ENCODE assay signal across 15 cellular contexts in the genomic region with DNA sequence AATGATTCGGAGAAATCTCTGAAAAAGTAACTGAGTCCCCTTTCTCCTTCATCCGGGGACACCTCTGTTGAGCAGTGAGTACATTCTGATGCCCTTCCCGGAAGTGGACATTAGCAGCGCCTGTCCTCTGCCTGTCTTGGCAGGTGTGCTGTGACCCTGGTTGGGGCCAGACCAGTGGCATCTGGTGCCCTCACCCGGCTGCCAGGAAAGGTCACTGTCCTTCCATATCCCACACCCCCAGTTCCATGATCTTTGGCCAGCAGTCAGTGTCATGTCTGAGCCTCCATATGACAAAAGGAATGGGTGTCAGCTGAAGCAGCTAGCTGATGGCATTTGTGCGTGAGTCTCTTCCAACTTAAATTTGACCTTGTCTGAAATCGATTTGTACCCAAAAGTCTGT.
A peak's percentile ranks its signal among the peaks of the same experiment; 100 is the strongest.
DNase-seq lines count a peak whose midpoint lies in the region; ATAC-seq and TF ChIP-seq lines count a peak whose summit lies in the region.
"Had no signal": no experiment of that assay in that cellular context is flagged by ENCODE, and none has a peak within 500 bp of the region (broad histone marks: within the 10 kb centered on the region; RNA-seq: fewer than 3 reads in every experiment).

No MANE protein-coding gene starts in this region.

- dilution Hi-C loops in IMR-90 (cut with HindIII; ENCODE audit: low sequenced_read_pairs, unreplicated experiment), result no loop called here

- no peak overlapping the region for H3K4me3 ChIP-seq in IMR-90 (ENCODE audit: insufficient read depth, low read depth, low read length)
- no peak overlapping the region for H3K4me3 ChIP-seq in smooth muscle cell
- no peak overlapping the region for H3K4me3 ChIP-seq in WERI-Rb-1 (ENCODE audit: low read depth, low read length)
- H3K4me3 ChIP-seq: SJSA1, skin epidermis had no signal

- H3K9ac ChIP-seq in IMR-90 (ENCODE audit: low read depth, low read length) (no peak overlapping the region), smooth muscle cell (ENCODE audit: low read depth) (peak overlapping the region; percentile 35)

- H3K23ac ChIP-seq in IMR-90 (ENCODE audit: low read depth, low read length), result no peak overlapping the region

- H3K79me1 ChIP-seq in IMR-90 (ENCODE audit: low read depth in 1 of 2, low read length in 2 of 2), result peaks cover 42 to 80% of the 10 kb centered on the region in 2 experiments

- peaks cover 2% of the 10 kb centered on the region; the same call in 1 of the 2 replicates for H3K36me3 ChIP-seq in IMR-90 (ENCODE audit: control insufficient read depth, insufficient read depth, low read length)
- no peaks in the 10 kb centered on the region for H3K36me3 ChIP-seq in smooth muscle cell (ENCODE audit: low read depth)
- H3K36me3 ChIP-seq in WERI-Rb-1, result no peaks in the 10 kb centered on the region
- H3K36me3 ChIP-seq: SJSA1 had no signal

- no TSS peak for BruUV-seq in IMR-90 (replicated peaks; lab: Mats Ljungman, UMichigan)

- H2BK20ac ChIP-seq in IMR-90 (ENCODE audit: low read depth, low read length), result no peak overlapping the region

- peaks cover 43% of the 10 kb centered on the region for H3K79me2 ChIP-seq in smooth muscle cell (ENCODE audit: low read depth)

- no peak overlapping the region for H2AK9ac ChIP-seq in IMR-90 (replicated peaks; ENCODE audit: low read depth, low read length, poor library complexity)

- intact Hi-C loops in IMR-90 (cut with micrococcal nuclease), result no loop called here

- peak overlapping the region; percentile 79 to 90 for H3K27ac Mint-ChIP-seq in effector memory CD8-positive, alpha-beta T cell

- no peak overlapping the region for H3K4me2 ChIP-seq in IMR-90 (ENCODE audit: low read depth, low read length)
- H3K4me2 ChIP-seq in smooth muscle cell, result no peak overlapping the region

- no peak for TF ChIP-seq RAD21 in IMR-90 (IDR thresholded peaks at IDR 0.05; ENCODE audit: low read length)

- H3F3A ChIP-seq in smooth muscle cell (ENCODE audit: low read depth), result no peaks in the 10 kb centered on the region

- H3K18ac ChIP-seq in IMR-90 (ENCODE audit: low read depth, low read length), result no peak overlapping the region

- no peak overlapping the region for H2BK5ac ChIP-seq in IMR-90 (ENCODE audit: low read depth, low read length, poor library complexity, severe bottlenecking)

- CTCF ChIA-PET in IMR-90 (lab: Yijun Ruan, JAX), result interaction anchor here (0.6 kb wide), 1 partner anchor 163 kb away, joined by 3 read pairs; no protein-coding TSS in a partner anchor

- POLR2A ChIA-PET in IMR-90 (lab: Charles Lee; ENCODE audit: unreplicated experiment), result no interaction called here

- peak; percentile 52 for DNase-seq in activated CD8-positive, alpha-beta memory T cell treated with anti-CD3 and anti-CD28 coated beads for 24 hours
- no peak for DNase-seq in activated CD8-positive, alpha-beta memory T cell treated with anti-CD3 and anti-CD28 coated beads, Interleukin-2, amount 50 U/mL, for 4 hours
- DNase-seq in IMR-90 (no peak), smooth muscle cell (lab: John Stamatoyannopoulos, UW; ENCODE audit: unreplicated experiment) (no peak), WERI-Rb-1 (no peak), NCI-H2029 (lab: John Stamatoyannopoulos, UW) (no peak)
- no peak for DNase-seq in effector memory CD8-positive, alpha-beta T cell
- DNase-seq: anterior cingulate cortex, cortex of kidney, NCI-H1694, NCI-H524, occipital lobe had no signal

- peaks cover 35% of the 10 kb centered on the region for H3K9me1 ChIP-seq in IMR-90 (ENCODE audit: insufficient read depth, low read length)

- H3K27me3 Mint-ChIP-seq in effector memory CD8-positive, alpha-beta T cell, result no peaks in the 10 kb centered on the region

- no peak for ATAC-seq in IMR-90 (ENCODE audit: low read depth)
- ATAC-seq in effector memory CD8-positive, alpha-beta T cell (replicated peaks), result no peak
- ATAC-seq in HG03045 (IDR thresholded peaks at IDR 0.05; ENCODE audit: unreplicated experiment), result no peak

- H4K20me1 ChIP-seq in IMR-90 (ENCODE audit: insufficient read depth, low read length) (no peaks in the 10 kb centered on the region), smooth muscle cell (ENCODE audit: low read depth) (peaks cover 90% of the 10 kb centered on the region)

- 0 out of 2 replicates have a peak overlapping the region, but pooled peaks have one; percentile 28 for H3K14ac ChIP-seq in IMR-90 (replicated peaks; ENCODE audit: low read depth, low read length)

- WGBS in IMR-90 (ENCODE audit: extremely low coverage in 2 of 2, insufficient read length in 1 of 2), 2 experiments, result 100% methylated on average over 2 of the region's 7 CpGs; no CpG with 5 or more reads in 1 of the 2 experiments
- 97% methylated on average over 7 of the region's 7 CpGs for WGBS in smooth muscle cell (ENCODE audit: low lambda C conversion rate)

- H3K27me3 ChIP-seq in IMR-90 (ENCODE audit: control insufficient read depth, insufficient read depth, low read length), result no peaks in the 10 kb centered on the region
- no peaks in the 10 kb centered on the region for H3K27me3 ChIP-seq in smooth muscle cell (ENCODE audit: low read depth)
- no peaks in the 10 kb centered on the region for H3K27me3 ChIP-seq in WERI-Rb-1 (ENCODE audit: insufficient read depth, low read depth, severe bottlenecking)
- H3K27me3 ChIP-seq: SJSA1 had no signal

- peaks cover 67 to 78% of the 10 kb centered on the region in 2 donors for H3K4me1 Mint-ChIP-seq in effector memory CD8-positive, alpha-beta T cell (ENCODE audit: low read depth in 2 of 2)

- 0 out of 2 replicates have a peak overlapping the region, but pooled peaks have one; percentile 8 for H4K91ac ChIP-seq in IMR-90 (ENCODE audit: insufficient read depth, low read depth, low read length)

- no peak overlapping the region for H3K27ac ChIP-seq in IMR-90 (ENCODE audit: insufficient read depth, low read length)
- peak overlapping the region; percentile 76 for H3K27ac ChIP-seq in smooth muscle cell (ENCODE audit: low read depth)
- H3K27ac ChIP-seq in WERI-Rb-1, result no peak overlapping the region
- H3K27ac ChIP-seq: SJSA1 had no signal

- TF ChIP-seq POLR2A in IMR-90 (IDR thresholded peaks at IDR 0.05; ENCODE audit: low read depth, low read length), result no peak

- peak overlapping the region; percentile 15; the same call in 1 of the 2 replicates for H3K4ac ChIP-seq in IMR-90 (ENCODE audit: low read depth, low read length)

- in situ Hi-C loops in IMR-90 (cut with MboI; ENCODE audit: low sequenced_read_pairs), result no loop called here

- peak overlapping the region in 1 of 2 experiments; percentile 52; a peak in 1 of 4 replicates for H4K8ac ChIP-seq in IMR-90 (ENCODE audit: low read depth in 2 of 2, low read length in 2 of 2)

- H2AK5ac ChIP-seq in IMR-90 (ENCODE audit: low read depth, low read length), result peak overlapping the region; percentile 38; the same call in 1 of the 2 replicates

- no peak overlapping the region; the same call in 1 of the 2 replicates for H2BK120ac ChIP-seq in IMR-90 (ENCODE audit: low read depth, low read length)

- no peaks in the 10 kb centered on the region for H3K9me3 Mint-ChIP-seq in effector memory CD8-positive, alpha-beta T cell

- TF ChIP-seq CTCF in IMR-90 (conservative IDR thresholded peaks at IDR 0.05; ENCODE audit: low read depth, low read length) (no peak), smooth muscle cell (IDR thresholded peaks at IDR 0.05; ENCODE audit: borderline replicate concordance, insufficient read depth, poor library complexity, severe bottlenecking) (no peak), WERI-Rb-1 (IDR thresholded peaks at IDR 0.05; ENCODE audit: low read depth, low read length) (no peak)

- H3K9me3 ChIP-seq in IMR-90 (ENCODE audit: control insufficient read depth, insufficient read depth, low read length) (no peaks in the 10 kb centered on the region), smooth muscle cell (replicated peaks; ENCODE audit: low read depth) (no peaks in the 10 kb centered on the region), WERI-Rb-1 (ENCODE audit: severe bottlenecking) (no peaks in the 10 kb centered on the region)
- H3K9me3 ChIP-seq: SJSA1 had no signal

- H3K4me1 ChIP-seq in IMR-90 (ENCODE audit: control insufficient read depth, insufficient read depth, low read length) (peaks cover 10% of the 10 kb centered on the region), smooth muscle cell (ENCODE audit: low read depth) (peaks cover 11% of the 10 kb centered on the region)

- H2AFZ ChIP-seq in IMR-90 (replicated peaks; ENCODE audit: low read length, poor library complexity) (no peak overlapping the region), smooth muscle cell (ENCODE audit: low read depth) (no peak overlapping the region)

- H2BK15ac ChIP-seq in IMR-90 (ENCODE audit: low read depth, low read length), result 0 out of 3 replicates have a peak overlapping the region, but pooled peaks have one; percentile 41

- H4K5ac ChIP-seq in IMR-90 (ENCODE audit: low read depth, low read length), result no peak overlapping the region

- H3K4me3 Mint-ChIP-seq in effector memory CD8-positive, alpha-beta T cell, result peak overlapping the region; percentile 65 to 74

- H3K36me3 Mint-ChIP-seq in effector memory CD8-positive, alpha-beta T cell (ENCODE audit: insufficient read depth), result peaks cover 5% of the 10 kb centered on the region

- no peak overlapping the region for H3K56ac ChIP-seq in IMR-90 (ENCODE audit: extremely low read depth, insufficient read depth, low read length)

TF ChIP-seq in IMR-90, 13 proteins besides CTCF, POLR2A, EP300 and RAD21 (continues in another document):
- TF ChIP-seq NFE2L2 (IDR thresholded peaks at IDR 0.05; ENCODE audit: low read depth, low read length), result no peak
- TF ChIP-seq MAZ (IDR thresholded peaks at IDR 0.05; ENCODE audit: borderline replicate concordance, low read depth, low read length), result no peak
- TF ChIP-seq CHD1 (IDR thresholded peaks at IDR 0.05; ENCODE audit: low read depth, low read length), result no peak
- TF ChIP-seq RFX5 (IDR thresholded peaks at IDR 0.05; ENCODE audit: low read depth, low read length), result no peak
- no peak for TF ChIP-seq FOS (IDR thresholded peaks at IDR 0.05; ENCODE audit: low read depth, low read length)
- TF ChIP-seq MAFK (IDR thresholded peaks at IDR 0.05; ENCODE audit: low read depth, low read length), result no peak
- TF ChIP-seq RCOR1 (IDR thresholded peaks at IDR 0.05; ENCODE audit: insufficient replicate concordance, low read length), result no peak
- no peak for TF ChIP-seq BHLHE40 (IDR thresholded peaks at IDR 0.05; ENCODE audit: low read depth, low read length)
- TF ChIP-seq SMC3 (IDR thresholded peaks at IDR 0.05; ENCODE audit: low read depth, low read length), result no peak
- TF ChIP-seq, protein P1, sequence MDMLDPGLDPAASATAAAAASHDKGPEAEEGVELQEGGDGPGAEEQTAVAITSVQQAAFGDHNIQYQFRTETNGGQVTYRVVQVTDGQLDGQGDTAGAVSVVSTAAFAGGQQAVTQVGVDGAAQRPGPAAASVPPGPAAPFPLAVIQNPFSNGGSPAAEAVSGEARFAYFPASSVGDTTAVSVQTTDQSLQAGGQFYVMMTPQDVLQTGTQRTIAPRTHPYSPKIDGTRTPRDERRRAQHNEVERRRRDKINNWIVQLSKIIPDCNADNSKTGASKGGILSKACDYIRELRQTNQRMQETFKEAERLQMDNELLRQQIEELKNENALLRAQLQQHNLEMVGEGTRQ (IDR thresholded peaks at IDR 0.05; ENCODE audit: low read depth, low read length), result no peak
- TF ChIP-seq CEBPB (IDR thresholded peaks at IDR 0.05; ENCODE audit: low read depth, low read length), result no peak
